In genomic region chrX:68918202-68918601, GRCh38 we compare ENCODE assay signal across 17 cellular contexts.
DNase-seq lines count a peak whose midpoint lies in the region; TF ChIP-seq lines count a peak whose summit lies in the region.
"Had no signal": no experiment of that assay in that cellular context is flagged by ENCODE, and none has a peak within 500 bp of the region (broad histone marks: within the 10 kb centered on the region; RNA-seq: fewer than 3 reads in every experiment).

No MANE protein-coding gene starts in this region.

- H3K4me1 ChIP-seq in Loucy (ENCODE audit: insufficient read depth, low read length, poor library complexity, severe bottlenecking): no peaks in the 10 kb centered on the region
- peaks cover 16% of the 10 kb centered on the region for H3K4me1 ChIP-seq in neural progenitor cell
- no peaks in the 10 kb centered on the region for H3K4me1 ChIP-seq in mammary epithelial cell (ENCODE audit: insufficient read depth, low read length)
- H3K4me1 ChIP-seq: Caco-2 had no signal

- H3K9me3 ChIP-seq in Loucy (ENCODE audit: insufficient read depth, low read depth, low read length): no peaks in the 10 kb centered on the region
- no peaks in the 10 kb centered on the region for H3K9me3 ChIP-seq in neural progenitor cell (ENCODE audit: low read depth)
- H3K9me3 ChIP-seq in mammary epithelial cell (replicated peaks; ENCODE audit: insufficient read depth, low read length): no peaks in the 10 kb centered on the region
- H3K9me3 ChIP-seq: Caco-2 had no signal

- BruUV-seq in mammary epithelial cell (replicated peaks; lab: Mats Ljungman, UMichigan): no TSS peak

- H3K9me3 Mint-ChIP-seq in neural progenitor cell (peaks cover 6% of the 10 kb centered on the region), chondrocyte (ENCODE audit: low read depth) (peaks cover 2% of the 10 kb centered on the region)

- DNase-seq in NCI-H524 (lab: John Stamatoyannopoulos, UW): peak; percentile 48 to 70
- no peak for DNase-seq in NCI-H524 treated with DMSO at 0.1 percent for 48 hours (lab: John Stamatoyannopoulos, UW)
- DNase-seq in GM10266 (ENCODE audit: extremely low spot score): no peak
- DNase-seq in neural progenitor cell (ENCODE audit: low spot score): no peak
- DNase-seq in mammary epithelial cell: no peak
- DNase-seq in islet precursor cell: no peak
- no peak for DNase-seq in chondrocyte (ENCODE audit: low spot score)
- DNase-seq: 8988T, Caco-2, GOT3, Karpas-422, NCI-H2029 treated with DMSO at 0.1 percent for 48 hours, NCI-H510A, SHP77, T-helper 17 cell had no signal

- dilution Hi-C loops in mammary epithelial cell (cut with HindIII; ENCODE audit: low sequenced_read_pairs): no loop called here

- TF ChIP-seq CTCF in GM10266 (IDR thresholded peaks at IDR 0.05; ENCODE audit: control insufficient read depth, insufficient read depth, low read depth, missing control alignments): peak; percentile 7
- peak; percentile 26; the same call in 1 of the 2 replicates for TF ChIP-seq CTCF in Loucy (conservative IDR thresholded peaks at IDR 0.05; ENCODE audit: low read length)
- TF ChIP-seq CTCF in neural progenitor cell (IDR thresholded peaks at IDR 0.05): no peak
- peak in 1 of 2 donors; percentile 17 for TF ChIP-seq CTCF in mammary epithelial cell (conservative IDR thresholded peaks at IDR 0.05 in 1 of 2, IDR thresholded peaks at IDR 0.05 in 1 of 2; ENCODE audit: extremely low read depth in 1 of 2, insufficient read depth in 1 of 2, low read depth in 1 of 2, low read length in 2 of 2)
- TF ChIP-seq CTCF in chondrocyte (IDR thresholded peaks at IDR 0.05): no peak

- H3K79me2 ChIP-seq in Loucy (ENCODE audit: insufficient read depth, low read length) (no peaks in the 10 kb centered on the region), neural progenitor cell (ENCODE audit: low read depth) (no peaks in the 10 kb centered on the region), mammary epithelial cell (ENCODE audit: insufficient read depth, low read length) (no peaks in the 10 kb centered on the region)

- H3K27ac ChIP-seq in neural progenitor cell: no peak overlapping the region
- H3K27ac ChIP-seq in mammary epithelial cell (ENCODE audit: insufficient read depth, low read depth, low read length): no peak overlapping the region
- H3K27ac ChIP-seq: C4-2B had no signal

- in situ Hi-C loops in mammary epithelial cell (cut with MboI; ENCODE audit: low sequenced_read_pairs in 2 of 2): no loop called here

- no peak overlapping the region for H3K9ac ChIP-seq in Loucy (ENCODE audit: low read depth, low read length, poor library complexity, severe bottlenecking)
- H3K9ac ChIP-seq in neural progenitor cell: no peak overlapping the region
- H3K9ac ChIP-seq in mammary epithelial cell (ENCODE audit: insufficient read depth, low read length): no peak overlapping the region

- peak overlapping the region; percentile 13 for H3K27ac Mint-ChIP-seq in neural progenitor cell
- no peak overlapping the region for H3K27ac Mint-ChIP-seq in chondrocyte (ENCODE audit: unreplicated experiment)
- H3K27ac Mint-ChIP-seq: T-helper 17 cell had no signal

- H3K9me2 ChIP-seq in Loucy (replicated peaks; ENCODE audit: low read depth, low read length): no peaks in the 10 kb centered on the region

- peaks cover 33% of the 10 kb centered on the region for H3K4me1 Mint-ChIP-seq in neural progenitor cell
- no peaks in the 10 kb centered on the region for H3K4me1 Mint-ChIP-seq in chondrocyte (ENCODE audit: low read depth)
- H3K4me1 Mint-ChIP-seq: T-helper 17 cell had no signal

- H3K4me3 Mint-ChIP-seq in neural progenitor cell (no peak overlapping the region), chondrocyte (ENCODE audit: unreplicated experiment) (no peak overlapping the region)
- H3K4me3 Mint-ChIP-seq: T-helper 17 cell had no signal

- H3F3A ChIP-seq in Loucy (ENCODE audit: low read depth) (no peaks in the 10 kb centered on the region), neural progenitor cell (ENCODE audit: low read depth) (peaks cover 7% of the 10 kb centered on the region)

- no peak overlapping the region for H3K4me3 ChIP-seq in Loucy (ENCODE audit: low read length, poor library complexity, severe bottlenecking)
- H3K4me3 ChIP-seq in neural progenitor cell: no peak overlapping the region
- no peak overlapping the region for H3K4me3 ChIP-seq in mammary epithelial cell (replicated peaks in 1 of 3; ENCODE audit: insufficient read depth in 1 of 3, low read depth in 2 of 3, low read length in 3 of 3)

- H2AFZ ChIP-seq in Loucy (ENCODE audit: low read length): no peak overlapping the region
- no peak overlapping the region for H2AFZ ChIP-seq in neural progenitor cell (replicated peaks)
- no peak overlapping the region for H2AFZ ChIP-seq in mammary epithelial cell (ENCODE audit: low read depth, low read length)

- CTCF ChIA-PET in mammary epithelial cell (lab: Charles Lee; ENCODE audit: low non-redundant PET): no interaction called here

- H3K36me3 Mint-ChIP-seq in neural progenitor cell: no peaks in the 10 kb centered on the region
- H3K36me3 Mint-ChIP-seq in chondrocyte (ENCODE audit: low read depth): no peaks in the 10 kb centered on the region

- H3K27me3 ChIP-seq in Loucy (ENCODE audit: insufficient read depth, low read length, poor library complexity, severe bottlenecking) (no peaks in the 10 kb centered on the region), neural progenitor cell (peaks cover 68% of the 10 kb centered on the region), mammary epithelial cell (ENCODE audit: insufficient read depth, low read length) (no peaks in the 10 kb centered on the region)

- H3K36me3 ChIP-seq in Loucy (ENCODE audit: insufficient read depth, low read length) (no peaks in the 10 kb centered on the region), neural progenitor cell (no peaks in the 10 kb centered on the region), mammary epithelial cell (ENCODE audit: insufficient read depth, low read length) (no peaks in the 10 kb centered on the region)

- H3K4me2 ChIP-seq in Loucy (ENCODE audit: low read depth, low read length, poor library complexity, severe bottlenecking) (no peak overlapping the region), neural progenitor cell (no peak overlapping the region), mammary epithelial cell (ENCODE audit: insufficient read depth, low read depth, low read length) (no peak overlapping the region)

- intact Hi-C loops in mammary epithelial cell (cut with micrococcal nuclease): no loop called here

- WGBS in mammary epithelial cell (ENCODE audit: low coverage, missing lambda C conversion rate): 61% methylated on average over 2 of the region's 2 CpGs

- no peaks in the 10 kb centered on the region for H4K20me1 ChIP-seq in Loucy (ENCODE audit: insufficient read depth, low read length, poor library complexity, severe bottlenecking)
- peaks cover 18% of the 10 kb centered on the region for H4K20me1 ChIP-seq in neural progenitor cell (ENCODE audit: low read depth)
- H4K20me1 ChIP-seq in mammary epithelial cell (ENCODE audit: insufficient read depth, low read length): no peaks in the 10 kb centered on the region

- H3K27me3 Mint-ChIP-seq in neural progenitor cell (ENCODE audit: insufficient read depth, low read depth) (peaks cover 7% of the 10 kb centered on the region), chondrocyte (ENCODE audit: low read depth) (no peaks in the 10 kb centered on the region)

Comparison
In these comparisons a context has a peak if more than half of its experiments do, and no peak if none do; other contexts are left out.
1. DNase-seq: peak in NCI-H524 (2 of 2); none in NCI-H524 treated with DMSO at 0.1 percent for 48 hours (single experiment), GM10266 (single experiment), neural progenitor cell (single experiment), mammary epithelial cell (single experiment), islet precursor cell (single experiment) and chondrocyte (single experiment).
2. CTCF ChIP-seq: peak in GM10266 (single experiment) and Loucy (single experiment); none in neural progenitor cell (single experiment) and chondrocyte (single experiment).